ENCODE assay signal across 1 cellular context in genomic region chr18:11581286-11581685, GRCh38.
TF ChIP-seq lines count a peak whose summit lies in the region.

No MANE protein-coding gene starts in this region.

TF ChIP-seq in GM12878, 131 proteins besides CTCF, POLR2A, EP300 and RAD21 (continued from another document):
- TF ChIP-seq HSF1 (IDR thresholded peaks at IDR 0.05; ENCODE audit: low read depth, low read length) (no peak), SREBF1 (IDR thresholded peaks at IDR 0.05; ENCODE audit: low read length) (no peak), DPF2 (IDR thresholded peaks at IDR 0.05) (no peak), YY1 (IDR thresholded peaks at IDR 0.05; ENCODE audit: low read depth, low read length) (no peak), JUND (IDR thresholded peaks at IDR 0.05; ENCODE audit: low read depth, low read length) (no peak), CHD2 (IDR thresholded peaks at IDR 0.05; ENCODE audit: borderline replicate concordance, low read depth, low read length) (no peak), TAF1 (IDR thresholded peaks at IDR 0.05; ENCODE audit: borderline replicate concordance, low read depth, low read length) (no peak)
TF ChIP-seq in GM12878: peak in this region for 1.
